14 cellular contexts compared by ENCODE assay signal in genomic region chr1:67190942-67191341, GRCh38. TPM values are rescaled to one million over a fixed set of nuclear protein-coding genes. Genes with fewer than 3 reads are reported as not detected.
"Had no signal": no experiment of that assay in that cellular context is flagged by ENCODE, and none has a peak within 500 bp of the region (broad histone marks: within the 10 kb centered on the region; RNA-seq: fewer than 3 reads in every experiment).

No MANE protein-coding gene starts in this region.

- H3K27ac ChIP-seq: body of pancreas, gastroesophageal sphincter, thyroid gland had no signal

- H3K4me3 ChIP-seq: body of pancreas, gastroesophageal sphincter, heart right ventricle, thyroid gland had no signal

- H3K9me3 ChIP-seq: body of pancreas, gastroesophageal sphincter, heart right ventricle, thyroid gland had no signal

- H3K27me3 ChIP-seq: body of pancreas, gastroesophageal sphincter, heart right ventricle, thyroid gland had no signal

- H3K27me3 Mint-ChIP-seq: natural killer cell treated with Interleukin-12 subunit alpha and Interleukin-12 subunit beta and Interleukin-15 and Interleukin-18, amount 100 ng/mL, for 72 hours had no signal

- H3K36me3 Mint-ChIP-seq: natural killer cell treated with Interleukin-12 subunit alpha and Interleukin-12 subunit beta and Interleukin-15 and Interleukin-18, amount 100 ng/mL, for 72 hours had no signal

- H3K36me3 ChIP-seq: gastroesophageal sphincter, heart right ventricle, thyroid gland had no signal

- ATAC-seq: body of pancreas, gastroesophageal sphincter had no signal

- H3K4me1 ChIP-seq: body of pancreas, gastroesophageal sphincter, thyroid gland had no signal

- H3K9me3 Mint-ChIP-seq: natural killer cell treated with Interleukin-12 subunit alpha and Interleukin-12 subunit beta and Interleukin-15 and Interleukin-18, amount 100 ng/mL, for 72 hours had no signal

- H3K27ac Mint-ChIP-seq: natural killer cell treated with Interleukin-12 subunit alpha and Interleukin-12 subunit beta and Interleukin-15 and Interleukin-18, amount 100 ng/mL, for 72 hours had no signal

- DNase-seq: activated CD8-positive, alpha-beta memory T cell treated with anti-CD3 and anti-CD28 coated beads for 24 hours; activated naive CD4-positive, alpha-beta T cell treated with anti-CD3 and anti-CD28 coated beads, Interleukin-2, amount 50 U/mL, for 16 hours; amniotic stem cell; body of pancreas; caudate nucleus; heart right ventricle; posterior cingulate gyrus; T-helper 2 cell; thyroid gland had no signal

RNA-seq across cellular contexts. Expression of gene IL23R, which starts 24.7 kb away (rescaled TPM):
- total RNA-seq: gastroesophageal sphincter, heart right ventricle, lower leg skin, mesenteric fat pad, skeletal muscle tissue, thyroid gland had no signal

RNA-seq across cellular contexts. Expression of gene C1orf141, which starts 56.2 kb away (rescaled TPM):
- total RNA-seq: body of pancreas, gastroesophageal sphincter, heart right ventricle, lower leg skin, mesenteric fat pad, skeletal muscle tissue, thyroid gland had no signal
